ENCODE assay signal across 8 cellular contexts in the genomic region with DNA sequence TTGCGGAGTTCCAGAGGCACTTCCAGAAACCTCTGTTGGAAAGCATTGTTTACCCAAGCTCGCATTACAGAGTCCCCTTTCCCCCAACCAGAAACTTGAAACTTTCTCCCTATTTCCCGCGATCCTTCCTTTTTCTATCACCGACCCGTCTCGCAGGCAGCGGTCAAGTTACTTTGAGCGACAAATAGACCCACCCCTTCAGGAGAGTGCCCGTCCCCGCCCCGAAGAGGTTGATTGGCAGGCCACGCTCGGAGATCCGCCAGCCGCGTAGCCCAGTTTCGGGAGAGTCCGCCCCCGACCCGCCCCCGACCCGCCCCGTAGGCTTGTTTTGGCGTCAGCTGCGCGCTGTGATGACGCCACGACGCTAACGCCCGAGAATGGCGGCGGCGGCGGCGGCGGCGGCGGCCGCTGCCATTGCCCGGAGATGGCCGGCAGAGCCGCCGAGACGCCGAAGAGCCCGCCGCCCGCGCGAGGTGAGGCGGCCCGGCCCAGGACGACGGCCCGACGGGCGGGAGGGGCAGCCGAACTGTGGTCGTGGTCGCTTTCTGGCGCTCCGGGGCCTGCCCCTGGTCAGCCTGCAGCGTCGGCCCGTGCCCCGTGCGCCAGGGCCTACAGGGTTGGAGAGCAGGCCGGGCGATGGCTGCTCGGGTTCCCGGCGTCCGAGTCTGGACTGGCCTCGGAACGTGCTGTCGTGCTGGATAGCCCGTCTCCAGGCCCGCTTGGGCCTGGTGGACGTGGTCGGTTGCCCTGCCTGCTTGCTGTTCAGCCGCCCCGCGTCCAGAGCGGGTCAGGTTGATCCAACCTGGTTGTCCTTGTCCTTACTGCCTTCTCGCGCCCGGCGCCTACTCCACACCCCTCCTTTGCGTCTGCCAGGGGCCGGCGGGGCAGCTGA. TPM values are rescaled to one million over a fixed set of nuclear protein-coding genes. Genes with fewer than 3 reads are reported as not detected.
DNase-seq lines count a peak whose midpoint lies in the region; FAIRE-seq and TF ChIP-seq lines count a peak whose summit lies in the region.

Gene PSKH1 (plus strand): TSS at position 356 of the 892 bp plus-strand sequence. CDS start 15,496 bp downstream, outside the sequence.

- no peak within 1 kb of the TSS for H3K4ac ChIP-seq in neuronal stem cell (ENCODE audit: low read length)

- H3K9ac ChIP-seq in neuronal stem cell (ENCODE audit: low read depth, low read length, poor library complexity) (peak within 1 kb of the TSS; percentile 99), subcutaneous abdominal adipose tissue (ENCODE audit: low read length in 5 of 5) (peak within 1 kb of the TSS; percentile 87 to 99 (median 97))

- H2BK15ac ChIP-seq in neuronal stem cell (ENCODE audit: low read length), result no peak within 1 kb of the TSS

- FAIRE-seq in frontal cortex (lab: Jason Lieb, UNC), result no peak

- H2AFZ ChIP-seq in neuronal stem cell (ENCODE audit: low read length), result peak within 1 kb of the TSS; percentile 97

- POLR2A ChIA-PET in HEK293T (lab: Yijun Ruan, JAX), result interaction anchor here (0.8 to 1.6 kb wide), 10 partner anchors 9 to 360 kb away, joined by 3 to 6 read pairs (median 4); partner anchors contain the start of gene NUTF2

- H4K8ac ChIP-seq in neuronal stem cell (ENCODE audit: low read depth, low read length), result no peak within 1 kb of the TSS

- no peak within 1 kb of the TSS for H2BK12ac ChIP-seq in neuronal stem cell (ENCODE audit: low read length)

- in situ Hi-C loops in SK-MEL-5 (cut with HindIII; ENCODE audit: low pct_unique_long_range_greater_than_20kb, low sequenced_read_pairs), result no loop called here

- peak within 1 kb of the TSS; percentile 69 for H3K23ac ChIP-seq in neuronal stem cell (ENCODE audit: low read depth, low read length, poor library complexity)

- WGBS in neuronal stem cell (ENCODE audit: extremely low coverage in 2 of 2, insufficient read length in 2 of 2, insufficient replicate concordance in 1 of 2), 2 donors, result no CpG with 5 or more reads among the region's 93 CpGs

- no peak within 1 kb of the TSS for H2BK120ac ChIP-seq in neuronal stem cell (ENCODE audit: low read depth, low read length)

- peak within 1 kb of the TSS; percentile 97 to 100 for H3K4me3 ChIP-seq in neuronal stem cell (ENCODE audit: low read length in 2 of 2)
- peak within 1 kb of the TSS; percentile 86 to 97 (median 89) for H3K4me3 ChIP-seq in subcutaneous abdominal adipose tissue (ENCODE audit: low read depth in 1 of 5, low read length in 5 of 5)

- peaks cover 1 to 11% of the 10 kb centered on the region in 2 donors for H3K4me1 ChIP-seq in neuronal stem cell (ENCODE audit: control insufficient read depth in 2 of 2, insufficient read depth in 1 of 2, low read depth in 1 of 2, low read length in 2 of 2)
- peaks cover 9 to 41% (median 37%) of the 10 kb centered on the region in 5 donors for H3K4me1 ChIP-seq in subcutaneous abdominal adipose tissue (ENCODE audit: control insufficient read depth in 5 of 5, insufficient read depth in 5 of 5, low read length in 5 of 5)

- H3K9me3 ChIP-seq in neuronal stem cell (replicated peaks in 1 of 2; ENCODE audit: control insufficient read depth in 2 of 2, insufficient read depth in 1 of 2, low read depth in 1 of 2, low read length in 2 of 2) (no peaks in the 10 kb centered on the region), subcutaneous abdominal adipose tissue (ENCODE audit: control insufficient read depth in 5 of 5, low read length in 5 of 5) (no peaks in the 10 kb centered on the region)

- H3K27me3 ChIP-seq in neuronal stem cell (ENCODE audit: control insufficient read depth in 3 of 3, insufficient read depth in 3 of 3, low read depth in 1 of 3, low read length in 3 of 3), result no peaks in the 10 kb centered on the region
- no peaks in the 10 kb centered on the region for H3K27me3 ChIP-seq in subcutaneous abdominal adipose tissue (ENCODE audit: control insufficient read depth in 5 of 5, insufficient read depth in 4 of 5, low read length in 5 of 5)

- DNase-seq in GDM1 (lab: John Stamatoyannopoulos, UW) (peak; percentile 74), HEK293T (ENCODE audit: extremely low spot score) (peak; percentile 99), NAMALWA (ENCODE audit: low spot score) (peak; percentile 95), SK-MEL-5 (ENCODE audit: low read depth, low spot score) (peak; percentile 95), frontal cortex (ENCODE audit: low spot score in 2 of 2) (peak; percentile 99 to 100), neuronal stem cell (ENCODE audit: low spot score) (peak; percentile 93)
- DNase-seq in activated naive CD4-positive, alpha-beta T cell treated with Interleukin-2 at 50 U/mL for 16 hours, result peak; percentile 95

- peak within 1 kb of the TSS; percentile 85 for H3K14ac ChIP-seq in neuronal stem cell (ENCODE audit: low read length)

- H3K79me1 ChIP-seq in neuronal stem cell (ENCODE audit: low read depth, low read length), result peaks cover 11% of the 10 kb centered on the region

- H3K18ac ChIP-seq in neuronal stem cell (ENCODE audit: low read length), result peak within 1 kb of the TSS; percentile 98

- H2AK5ac ChIP-seq in neuronal stem cell (ENCODE audit: low read depth, low read length), result peak within 1 kb of the TSS; percentile 89

- no peak within 1 kb of the TSS for H4K91ac ChIP-seq in neuronal stem cell (ENCODE audit: low read depth, low read length, poor library complexity)

- no peaks in the 10 kb centered on the region for H3K36me3 ChIP-seq in neuronal stem cell (replicated peaks in 1 of 2; ENCODE audit: control insufficient read depth in 2 of 2, insufficient read depth in 2 of 2, low read length in 2 of 2)
- no peaks in the 10 kb centered on the region for H3K36me3 ChIP-seq in subcutaneous abdominal adipose tissue (ENCODE audit: control insufficient read depth in 5 of 5, insufficient read depth in 5 of 5, low read length in 5 of 5)

- peak within 1 kb of the TSS; percentile 96 for H3K4me2 ChIP-seq in neuronal stem cell (ENCODE audit: insufficient read depth, low read length, poor library complexity, severe bottlenecking)

- H3K27ac ChIP-seq in neuronal stem cell (replicated peaks; ENCODE audit: low read length) (no peak within 1 kb of the TSS), subcutaneous abdominal adipose tissue (ENCODE audit: low read depth, low read length) (peak within 1 kb of the TSS; percentile 90)

- CTCF ChIA-PET in HEK293T (lab: Yijun Ruan, JAX), result no interaction called here

- H2BK5ac ChIP-seq in neuronal stem cell (ENCODE audit: low read length), result peak within 1 kb of the TSS; percentile 94

TF ChIP-seq in HEK293T, 16 proteins besides CTCF, POLR2A, EP300 and RAD21:
- TF ChIP-seq SP1 (IDR thresholded peaks at IDR 0.05), result no peak
- TF ChIP-seq PKNOX1 (IDR thresholded peaks at IDR 0.05), result peak; percentile 99

RNA-seq across cellular contexts. Expression of gene PSKH1, which starts in this region (rescaled TPM):
- total RNA-seq in SK-MEL-5 (2014; rRNA removed; shearing (Covaris generic)), result 7.8 and 9.2 TPM in 2 replicates
- polyA plus RNA-seq in SK-MEL-5 (2015; cell fraction: cytosol; rRNA removed), result 27.9 and 36.0 TPM in 2 replicates
- 12.5 and 19.6 TPM in 2 replicates for polyA plus RNA-seq in SK-MEL-5 (2015; cell fraction: nucleus; rRNA removed)
- 6.5 TPM for total RNA-seq in frontal cortex
- 34.6 TPM for polyA plus RNA-seq in neuronal stem cell (2013, experiment 1 of 2)
- 30.4 TPM for polyA plus RNA-seq in neuronal stem cell (2013, experiment 2 of 2)
